ENCODE assay signal across 1 cellular context in genomic region chr4:138512766-138513165, GRCh38.
TF ChIP-seq lines count a peak whose summit lies in the region.

No MANE protein-coding gene starts in this region.

TF ChIP-seq in IMR-90, 13 proteins besides CTCF, POLR2A, EP300 and RAD21 (continued from another document):
- no peak for TF ChIP-seq USF2 (IDR thresholded peaks at IDR 0.05; ENCODE audit: low read depth, low read length)
- no peak for TF ChIP-seq MAZ (IDR thresholded peaks at IDR 0.05; ENCODE audit: borderline replicate concordance, low read depth, low read length)
- no peak for TF ChIP-seq FOS (IDR thresholded peaks at IDR 0.05; ENCODE audit: low read depth, low read length)
- no peak for TF ChIP-seq ELK1 (IDR thresholded peaks at IDR 0.05; ENCODE audit: borderline replicate concordance, low read depth, low read length)
